1 cellular context compared by ENCODE assay signal in genomic region chr2:64836566-64836965, GRCh38.
TF ChIP-seq lines count a peak whose summit lies in the region.

No MANE protein-coding gene starts in this region.

TF ChIP-seq in IMR-90, 13 proteins besides CTCF, POLR2A, EP300 and RAD21 (continued from another document):
- TF ChIP-seq CHD1 (IDR thresholded peaks at IDR 0.05; ENCODE audit: low read depth, low read length) (no peak), RFX5 (IDR thresholded peaks at IDR 0.05; ENCODE audit: low read depth, low read length) (no peak), NFE2L2 (IDR thresholded peaks at IDR 0.05; ENCODE audit: low read depth, low read length) (no peak)
